Comparison of ENCODE assay signal across 13 cellular contexts in genomic region chr3:108546692-108547091, GRCh38. TPM values are rescaled to one million over a fixed set of nuclear protein-coding genes. Genes with fewer than 3 reads are reported as not detected.
DNase-seq lines count a peak whose midpoint lies in the region; ATAC-seq lines count a peak whose summit lies in the region.
"Had no signal": no experiment of that assay in that cellular context is flagged by ENCODE, and none has a peak within 500 bp of the region (broad histone marks: within the 10 kb centered on the region; RNA-seq: fewer than 3 reads in every experiment).

No MANE protein-coding gene starts in this region.

- H3K27me3 Mint-ChIP-seq in CD8-positive, alpha-beta memory T cell = no peaks in the 10 kb centered on the region
- no peaks in the 10 kb centered on the region for H3K27me3 Mint-ChIP-seq in activated T-helper 17 cell treated with anti-CD3 and anti-CD28 coated beads, Interleukin-2, amount 50 U/mL, for 72 hours

- H3K27ac Mint-ChIP-seq in CD8-positive, alpha-beta memory T cell = peak overlapping the region in 5 of 8 donors; percentile 4 to 90 (median 51)
- H3K27ac Mint-ChIP-seq in activated T-helper 17 cell treated with anti-CD3 and anti-CD28 coated beads, Interleukin-2, amount 50 U/mL, for 72 hours = peak overlapping the region; percentile 69
- H3K27ac Mint-ChIP-seq: activated T-helper 1 cell treated with anti-CD3 and anti-CD28 coated beads, Interleukin-12 subunit alpha, Interleukin-12 subunit beta, Interleukin-2, Interleukin-4 antibody, amounts not matched to agents 30 ng/mL and 10 ng/mL and 1 ng/mL, durations not matched to agents 14 hours and 24 hours and 36 hours; CD14-positive monocyte; neural progenitor cell had no signal

- no peak overlapping the region for H3K27ac ChIP-seq in CD8-positive, alpha-beta memory T cell (ENCODE audit: low read depth, low read length)
- H3K27ac ChIP-seq in muscle layer of duodenum (ENCODE audit: low read length) (no peak overlapping the region), caudate nucleus (ENCODE audit: low read depth, low read length) (no peak overlapping the region)
- H3K27ac ChIP-seq: neural progenitor cell had no signal

- no peaks in the 10 kb centered on the region for H3K9me3 ChIP-seq in CD8-positive, alpha-beta memory T cell (ENCODE audit: low read length)
- no peaks in the 10 kb centered on the region for H3K9me3 ChIP-seq in muscle layer of duodenum (ENCODE audit: control insufficient read depth in 1 of 2, low read length in 2 of 2)

- H3K27me3 ChIP-seq in CD8-positive, alpha-beta memory T cell (ENCODE audit: insufficient read depth, low read length, poor library complexity, severe bottlenecking) = no peaks in the 10 kb centered on the region
- no peaks in the 10 kb centered on the region for H3K27me3 ChIP-seq in muscle layer of duodenum (ENCODE audit: low read depth, low read length)
- H3K27me3 ChIP-seq: neural progenitor cell had no signal

- H3K4me1 ChIP-seq in CD8-positive, alpha-beta memory T cell (ENCODE audit: insufficient read depth, low read length) = no peaks in the 10 kb centered on the region
- no peaks in the 10 kb centered on the region for H3K4me1 ChIP-seq in muscle layer of duodenum (ENCODE audit: control insufficient read depth in 1 of 2, insufficient read depth in 2 of 2, low read length in 2 of 2)
- H3K4me1 ChIP-seq: neural progenitor cell had no signal

- peak overlapping the region; percentile 14 for H3K4me3 ChIP-seq in CD8-positive, alpha-beta memory T cell (ENCODE audit: low read length)
- peak overlapping the region; percentile 9 to 23 for H3K4me3 ChIP-seq in muscle layer of duodenum (ENCODE audit: low read depth in 1 of 2, low read length in 2 of 2)
- H3K4me3 ChIP-seq: neural progenitor cell had no signal

- DNase-seq in CD8-positive, alpha-beta memory T cell = no peak
- DNase-seq in HPDE6-E6E7 (ENCODE audit: extremely low spot score) (no peak), H4 (ENCODE audit: low spot score) (no peak), caudate nucleus (lab: John Stamatoyannopoulos, UW) (no peak)
- DNase-seq: NCI-H526 had no signal

- peak overlapping the region; percentile 62 to 81 (median 78) for H3K4me3 Mint-ChIP-seq in CD8-positive, alpha-beta memory T cell
- peak overlapping the region; percentile 64 for H3K4me3 Mint-ChIP-seq in activated T-helper 17 cell treated with anti-CD3 and anti-CD28 coated beads, Interleukin-2, amount 50 U/mL, for 72 hours
- H3K4me3 Mint-ChIP-seq: activated T-helper 1 cell treated with anti-CD3 and anti-CD28 coated beads, Interleukin-12 subunit alpha, Interleukin-12 subunit beta, Interleukin-2, Interleukin-4 antibody, amounts not matched to agents 30 ng/mL and 10 ng/mL and 1 ng/mL, durations not matched to agents 14 hours and 24 hours and 36 hours; CD14-positive monocyte; neural progenitor cell had no signal

- POLR2A ChIA-PET in CD8-positive, alpha-beta memory T cell (lab: Charles Lee) = no interaction called here

- H3K4me1 Mint-ChIP-seq in CD8-positive, alpha-beta memory T cell = peaks cover 13 to 27% (median 20%) of the 10 kb centered on the region in 3 donors
- H3K4me1 Mint-ChIP-seq in activated T-helper 17 cell treated with anti-CD3 and anti-CD28 coated beads, Interleukin-2, amount 50 U/mL, for 72 hours = peaks cover 10% of the 10 kb centered on the region
- H3K4me1 Mint-ChIP-seq: CD14-positive monocyte, neural progenitor cell had no signal

- H3K9me3 Mint-ChIP-seq in CD8-positive, alpha-beta memory T cell = no peaks in the 10 kb centered on the region
- no peaks in the 10 kb centered on the region for H3K9me3 Mint-ChIP-seq in activated T-helper 17 cell treated with anti-CD3 and anti-CD28 coated beads, Interleukin-2, amount 50 U/mL, for 72 hours
- H3K9me3 Mint-ChIP-seq: activated T-helper 1 cell treated with anti-CD3 and anti-CD28 coated beads, Interleukin-12 subunit alpha, Interleukin-12 subunit beta, Interleukin-2, Interleukin-4 antibody, amounts not matched to agents 30 ng/mL and 10 ng/mL and 1 ng/mL, durations not matched to agents 14 hours and 24 hours and 36 hours; neural progenitor cell had no signal

- H3K36me3 ChIP-seq in CD8-positive, alpha-beta memory T cell (ENCODE audit: insufficient read depth, low read length) = no peaks in the 10 kb centered on the region
- peaks cover 0 to 7% of the 10 kb centered on the region in 2 donors for H3K36me3 ChIP-seq in muscle layer of duodenum (ENCODE audit: control insufficient read depth in 1 of 2, insufficient read depth in 2 of 2, low read length in 2 of 2)

- peak; percentile 64 for ATAC-seq in GM19395 (IDR thresholded peaks at IDR 0.05; ENCODE audit: unreplicated experiment)
- no peak for ATAC-seq in activated T-helper 17 cell treated with anti-CD3 and anti-CD28 coated beads, Interleukin-2, amount 50 U/mL, for 72 hours (replicated peaks)
- no peak for ATAC-seq in GM21447 (IDR thresholded peaks at IDR 0.05; ENCODE audit: unreplicated experiment)
- ATAC-seq: esophagus mucosa had no signal

- H3K36me3 Mint-ChIP-seq in CD8-positive, alpha-beta memory T cell = peaks cover 0 to 7% (median 6%) of the 10 kb centered on the region in 3 donors
- peaks cover 20% of the 10 kb centered on the region for H3K36me3 Mint-ChIP-seq in activated T-helper 17 cell treated with anti-CD3 and anti-CD28 coated beads, Interleukin-2, amount 50 U/mL, for 72 hours (ENCODE audit: low read depth)

- CTCF ChIA-PET in CD8-positive, alpha-beta memory T cell (lab: Charles Lee) = no interaction called here

RNA-seq across cellular contexts. Expression of gene MYH15, which starts 36.3 kb away (rescaled TPM):
- total RNA-seq in CD8-positive, alpha-beta memory T cell = under 1 TPM; 0.11 to 0.18 TPM
- not detected for polyA plus RNA-seq in CD8-positive, alpha-beta memory T cell
- total RNA-seq in activated T-helper 17 cell treated with anti-CD3 and anti-CD28 coated beads, Interleukin-2, amount 50 U/mL, for 72 hours = under 1 TPM; 0.26 to 0.42 TPM
- total RNA-seq in H4 (2014; rRNA removed; shearing (Covaris generic)) = 0.08 and 0.10 TPM in 2 replicates
- polyA plus RNA-seq: CD14-positive monocyte had no signal

RNA-seq across cellular contexts. Expression of gene CIP2A, which starts 42.5 kb away (rescaled TPM):
- 10 to 100 TPM; 41.7 to 42.6 TPM for total RNA-seq in CD8-positive, alpha-beta memory T cell
- polyA plus RNA-seq in CD8-positive, alpha-beta memory T cell = 3.5 TPM
- total RNA-seq in activated T-helper 17 cell treated with anti-CD3 and anti-CD28 coated beads, Interleukin-2, amount 50 U/mL, for 72 hours = 10 to 100 TPM; 35.4 to 55.7 TPM
- 15.4 and 22.3 TPM in 2 replicates for total RNA-seq in H4 (2014; rRNA removed; shearing (Covaris generic))

RNA-seq across cellular contexts. Expression of gene DZIP3, which starts 42.8 kb away (rescaled TPM):
- total RNA-seq in CD8-positive, alpha-beta memory T cell = 10 to 100 TPM in 1 of 2 experiments, 1 to 10 TPM in 1; 8.6 to 10.5 TPM
- polyA plus RNA-seq in CD8-positive, alpha-beta memory T cell = 14.3 TPM
- total RNA-seq in activated T-helper 17 cell treated with anti-CD3 and anti-CD28 coated beads, Interleukin-2, amount 50 U/mL, for 72 hours = 10 to 100 TPM in 1 of 2 donors, 1 to 10 TPM in 1; 9.7 to 19.7 TPM
- 8.0 and 11.7 TPM in 2 replicates for total RNA-seq in H4 (2014; rRNA removed; shearing (Covaris generic))
